In the genomic region with DNA sequence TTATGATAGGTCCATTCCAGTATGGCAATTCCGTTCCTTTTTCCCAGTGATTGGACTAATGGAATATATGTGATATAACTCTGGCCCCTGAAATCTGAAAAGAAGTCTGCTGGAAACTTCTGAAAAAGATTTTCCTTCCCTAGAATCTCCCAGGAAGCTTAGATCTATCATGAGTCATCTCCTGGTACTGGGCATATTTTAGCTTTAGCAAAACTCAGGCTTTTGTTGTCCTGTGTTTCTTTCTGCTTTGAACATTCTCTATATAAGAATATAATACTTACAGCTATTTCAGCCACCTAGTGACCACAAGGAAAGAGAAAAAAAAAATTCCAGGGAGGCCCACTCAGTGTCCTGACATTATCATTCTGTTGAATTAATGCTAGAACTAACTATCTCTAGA, we compare ENCODE assay signal across 22 cellular contexts.
DNase-seq lines count a peak whose midpoint lies in the region; TF ChIP-seq lines count a peak whose summit lies in the region.
"Had no signal": no experiment of that assay in that cellular context is flagged by ENCODE, and none has a peak within 500 bp of the region (broad histone marks: within the 10 kb centered on the region; RNA-seq: fewer than 3 reads in every experiment).

No MANE protein-coding gene starts in this region.

- H2AFZ ChIP-seq in smooth muscle cell (ENCODE audit: low read depth): peak overlapping the region; percentile 69
- H2AFZ ChIP-seq in mammary epithelial cell (ENCODE audit: low read depth, low read length): no peak overlapping the region
- H2AFZ ChIP-seq: GM23338 had no signal

- H3F3A ChIP-seq in smooth muscle cell (ENCODE audit: low read depth): no peaks in the 10 kb centered on the region

- no peak overlapping the region for H3K4me2 ChIP-seq in smooth muscle cell
- no peak overlapping the region for H3K4me2 ChIP-seq in mammary epithelial cell (ENCODE audit: insufficient read depth, low read depth, low read length)
- H3K4me2 ChIP-seq: GM23338, KMS-11 had no signal

- dilution Hi-C loops in mammary epithelial cell (cut with HindIII; ENCODE audit: low sequenced_read_pairs): no loop called here

- DNase-seq in DMS53 (lab: John Stamatoyannopoulos, UW): peak; percentile 8
- DNase-seq in DMS53 treated with DMSO at 0.1 percent for 48 hours (lab: John Stamatoyannopoulos, UW; ENCODE audit: unreplicated experiment): no peak
- peak; percentile 36 for DNase-seq in adipocyte (ENCODE audit: low read depth)
- DNase-seq in fibroblast of peridontal ligament (ENCODE audit: extremely low read depth): peak; percentile 40
- no peak for DNase-seq in smooth muscle cell (lab: John Stamatoyannopoulos, UW; ENCODE audit: unreplicated experiment)
- DNase-seq in ovary: no peak
- DNase-seq in mammary epithelial cell: no peak
- no peak for DNase-seq in NCI-H510A treated with DMSO at 0.1 percent for 48 hours (lab: John Stamatoyannopoulos, UW)
- DNase-seq: CD4-positive, alpha-beta T cell; DMS153; NCI-H1417 treated with DMSO at 0.1 percent for 48 hours; NCI-H187 treated with DMSO at 0.1 percent for 48 hours; NCI-H2227 treated with DMSO at 0.1 percent for 48 hours; NCI-H524; NCI-H82; OCI-M1; RPMI8226; SHP77 treated with DMSO at 0.1 percent for 48 hours had no signal

- WGBS in smooth muscle cell (ENCODE audit: low lambda C conversion rate): 75% methylated on average over 1 of the region's 1 CpG
- 73 to 82% (median 80%) methylated on average over 1 of the region's 1 CpG for WGBS in ovary, 3 donors
- 100% methylated on average over 1 of the region's 1 CpG for WGBS in mammary epithelial cell (ENCODE audit: low coverage, missing lambda C conversion rate)

- in situ Hi-C loops in mammary epithelial cell (cut with MboI; ENCODE audit: low sequenced_read_pairs in 2 of 2): no loop called here

- no peak for TF ChIP-seq CTCF in smooth muscle cell (IDR thresholded peaks at IDR 0.05; ENCODE audit: borderline replicate concordance, insufficient read depth, poor library complexity, severe bottlenecking)
- TF ChIP-seq CTCF in ovary (IDR thresholded peaks at IDR 0.05): no peak
- no peak for TF ChIP-seq CTCF in mammary epithelial cell (conservative IDR thresholded peaks at IDR 0.05 in 1 of 2, IDR thresholded peaks at IDR 0.05 in 1 of 2; ENCODE audit: extremely low read depth in 1 of 2, insufficient read depth in 1 of 2, low read depth in 1 of 2, low read length in 2 of 2)

- no peak for TF ChIP-seq EP300 in ovary (IDR thresholded peaks at IDR 0.05)

- no peak overlapping the region for H3K9ac ChIP-seq in adipocyte (ENCODE audit: low read length)
- H3K9ac ChIP-seq in smooth muscle cell (ENCODE audit: low read depth): no peak overlapping the region
- H3K9ac ChIP-seq in mammary epithelial cell (ENCODE audit: insufficient read depth, low read length): no peak overlapping the region
- H3K9ac ChIP-seq: KMS-11 had no signal

- CTCF ChIA-PET in mammary epithelial cell (lab: Charles Lee; ENCODE audit: low non-redundant PET): no interaction called here

- no peaks in the 10 kb centered on the region for H3K27me3 ChIP-seq in adipocyte (replicated peaks; ENCODE audit: control insufficient read depth, insufficient read depth, low read length)
- H3K27me3 ChIP-seq in smooth muscle cell (ENCODE audit: low read depth): no peaks in the 10 kb centered on the region
- H3K27me3 ChIP-seq in ovary: no peaks in the 10 kb centered on the region
- H3K27me3 ChIP-seq in mammary epithelial cell (ENCODE audit: insufficient read depth, low read length): no peaks in the 10 kb centered on the region

- no peak for TF ChIP-seq POLR2A in ovary (IDR thresholded peaks at IDR 0.05)

- H3K27ac ChIP-seq in smooth muscle cell (ENCODE audit: low read depth) (no peak overlapping the region), ovary (no peak overlapping the region), mammary epithelial cell (ENCODE audit: insufficient read depth, low read depth, low read length) (no peak overlapping the region)
- H3K27ac ChIP-seq: 22Rv1, HL-60, KMS-11 had no signal

- intact Hi-C loops in ovary (cut with DNase I) (no loop called here), mammary epithelial cell (cut with micrococcal nuclease) (no loop called here)

- H4K20me1 ChIP-seq in smooth muscle cell (ENCODE audit: low read depth): no peaks in the 10 kb centered on the region
- H4K20me1 ChIP-seq in mammary epithelial cell (ENCODE audit: insufficient read depth, low read length): no peaks in the 10 kb centered on the region

- H3K36me3 ChIP-seq in adipocyte (ENCODE audit: control insufficient read depth, insufficient read depth, low read length, severe bottlenecking): no peaks in the 10 kb centered on the region
- no peaks in the 10 kb centered on the region for H3K36me3 ChIP-seq in smooth muscle cell (ENCODE audit: low read depth)
- no peaks in the 10 kb centered on the region for H3K36me3 ChIP-seq in ovary
- no peaks in the 10 kb centered on the region for H3K36me3 ChIP-seq in mammary epithelial cell (ENCODE audit: insufficient read depth, low read length)

- H3K79me2 ChIP-seq in smooth muscle cell (ENCODE audit: low read depth) (no peaks in the 10 kb centered on the region), mammary epithelial cell (ENCODE audit: insufficient read depth, low read length) (no peaks in the 10 kb centered on the region)

- H3K9me3 ChIP-seq in adipocyte (ENCODE audit: control insufficient read depth, low read length) (no peaks in the 10 kb centered on the region), smooth muscle cell (replicated peaks; ENCODE audit: low read depth) (no peaks in the 10 kb centered on the region), ovary (no peaks in the 10 kb centered on the region), mammary epithelial cell (replicated peaks; ENCODE audit: insufficient read depth, low read length) (no peaks in the 10 kb centered on the region)

- no TSS peak for BruUV-seq in mammary epithelial cell (replicated peaks; lab: Mats Ljungman, UMichigan)

- H3K4me1 ChIP-seq in adipocyte (ENCODE audit: control insufficient read depth, insufficient read depth, low read length) (no peaks in the 10 kb centered on the region), smooth muscle cell (ENCODE audit: low read depth) (no peaks in the 10 kb centered on the region), ovary (ENCODE audit: insufficient read depth) (no peaks in the 10 kb centered on the region), mammary epithelial cell (ENCODE audit: insufficient read depth, low read length) (peaks cover 21% of the 10 kb centered on the region)

- H3K4me3 ChIP-seq in adipocyte (ENCODE audit: low read length) (no peak overlapping the region), smooth muscle cell (no peak overlapping the region), ovary (no peak overlapping the region), mammary epithelial cell (replicated peaks in 1 of 3; ENCODE audit: insufficient read depth in 1 of 3, low read depth in 2 of 3, low read length in 3 of 3) (no peak overlapping the region)
- H3K4me3 ChIP-seq: GM23338 had no signal

Comparison
In these comparisons a context has a peak if more than half of its experiments do, and no peak if none do; other contexts are left out.
1. DNase-seq: peak in DMS53 (single experiment), adipocyte (single experiment) and fibroblast of peridontal ligament (single experiment); none in DMS53 treated with DMSO at 0.1 percent for 48 hours (single experiment), smooth muscle cell (single experiment), ovary (0 of 5), mammary epithelial cell (single experiment) and NCI-H510A treated with DMSO at 0.1 percent for 48 hours (single experiment).